17 cellular contexts compared by ENCODE assay signal in genomic region chr9:136584401-136585328, GRCh38. TPM values are rescaled to one million over a fixed set of nuclear protein-coding genes. Genes with fewer than 3 reads are reported as not detected.
DNase-seq lines count a peak whose midpoint lies in the region; ATAC-seq and TF ChIP-seq lines count a peak whose summit lies in the region.
"Had no signal": no experiment of that assay in that cellular context is flagged by ENCODE, and none has a peak within 500 bp of the region (broad histone marks: within the 10 kb centered on the region; RNA-seq: fewer than 3 reads in every experiment).

No MANE protein-coding gene starts in this region.

- peak overlapping the region in 9 of 12 donors; percentile 1 to 81 (median 57) for H3K27ac ChIP-seq in heart left ventricle
- H3K27ac ChIP-seq: colonic mucosa, thyroid gland had no signal

- no peaks in the 10 kb centered on the region for H3K36me3 Mint-ChIP-seq in nephron (ENCODE audit: low read depth)

- H3K27me3 Mint-ChIP-seq in nephron (ENCODE audit: low read depth), result peaks cover 3% of the 10 kb centered on the region
- H3K27me3 Mint-ChIP-seq: activated T-helper 17 cell treated with anti-CD3 and anti-CD28 coated beads, Interleukin-2, amount 50 U/mL, for 72 hours had no signal

- peak overlapping the region in 2 of 3 experiments; percentile 43 to 48 for H3K27ac Mint-ChIP-seq in nephron
- H3K27ac Mint-ChIP-seq: activated T-helper 17 cell treated with anti-CD3 and anti-CD28 coated beads, Interleukin-2, amount 50 U/mL, for 72 hours; GM23338; T-helper 1 cell treated with Interleukin-12 subunit alpha and Interleukin-12 subunit beta and Interleukin-4 antibody, amounts not matched to agents 30 μg/mL and 1 μg/mL, for 36 hours had no signal

- TF ChIP-seq POLR2A in NB4 (IDR thresholded peaks at IDR 0.05; ENCODE audit: extremely low read depth, insufficient read length), result no peak
- TF ChIP-seq POLR2A in heart left ventricle (IDR thresholded peaks at IDR 0.05), result no peak

- TF ChIP-seq CTCF in NB4 (IDR thresholded peaks at IDR 0.05; ENCODE audit: low read depth, low read length) (no peak), heart left ventricle (IDR thresholded peaks at IDR 0.05) (no peak), nephron (IDR thresholded peaks at IDR 0.05; ENCODE audit: unreplicated experiment in 3 of 3) (no peak), omental fat pad (IDR thresholded peaks at IDR 0.05) (no peak)

- 52 to 62% (median 58%) methylated on average over 30 to 33 of the region's 33 CpGs for WGBS in heart left ventricle, 4 donors

- no peaks in the 10 kb centered on the region for H3K9me3 Mint-ChIP-seq in nephron
- H3K9me3 Mint-ChIP-seq: activated T-helper 17 cell treated with anti-CD3 and anti-CD28 coated beads, Interleukin-2, amount 50 U/mL, for 72 hours; GM23338; T-helper 1 cell treated with Interleukin-12 subunit alpha and Interleukin-12 subunit beta and Interleukin-4 antibody, amounts not matched to agents 30 μg/mL and 1 μg/mL, for 36 hours had no signal

- peaks cover 5 to 62% (median 45%) of the 10 kb centered on the region in 12 donors for H3K4me1 ChIP-seq in heart left ventricle

- H3K4me3 Mint-ChIP-seq in nephron, result no peak overlapping the region
- H3K4me3 Mint-ChIP-seq: activated T-helper 17 cell treated with anti-CD3 and anti-CD28 coated beads, Interleukin-2, amount 50 U/mL, for 72 hours; GM23338; T-helper 1 cell treated with Interleukin-12 subunit alpha and Interleukin-12 subunit beta and Interleukin-4 antibody, amounts not matched to agents 30 μg/mL and 1 μg/mL, for 36 hours had no signal

- peaks cover 29% of the 10 kb centered on the region for H3K4me1 Mint-ChIP-seq in nephron
- H3K4me1 Mint-ChIP-seq: activated T-helper 17 cell treated with anti-CD3 and anti-CD28 coated beads, Interleukin-2, amount 50 U/mL, for 72 hours had no signal

- no peaks in the 10 kb centered on the region for H3K9me3 ChIP-seq in heart left ventricle
- H3K9me3 ChIP-seq: colonic mucosa, thyroid gland had no signal

- H3K36me3 ChIP-seq in heart left ventricle, result no peaks in the 10 kb centered on the region
- H3K36me3 ChIP-seq: colonic mucosa, thyroid gland had no signal

- peak in 3 of 4 donors; percentile 17 to 41 (median 19) for ATAC-seq in heart left ventricle
- ATAC-seq in HG02885 (IDR thresholded peaks at IDR 0.05; ENCODE audit: poor library complexity, unreplicated experiment), result no peak
- no peak for ATAC-seq in omental fat pad (ENCODE audit: low FRiP score)
- ATAC-seq: activated T-helper 17 cell treated with anti-CD3 and anti-CD28 coated beads, Interleukin-2, amount 50 U/mL, for 72 hours; GM23338 had no signal

- intact Hi-C loops in heart left ventricle (cut with DNase I), result loop anchor here in 1 of 10 donors (5.0 kb wide), 1 partner anchor 42 kb away; no protein-coding TSS in a partner anchor

- no peak overlapping the region for H3K4me3 ChIP-seq in NB4 (ENCODE audit: low read depth, low read length)
- no peak overlapping the region for H3K4me3 ChIP-seq in heart left ventricle
- H3K4me3 ChIP-seq: colonic mucosa, GM23338, thyroid gland had no signal

- H3K27me3 ChIP-seq in heart left ventricle, result no peaks in the 10 kb centered on the region
- H3K27me3 ChIP-seq: colonic mucosa, thyroid gland had no signal

- DNase-seq in A172 (ENCODE audit: low spot score) (peak; percentile 53), NB4 (ENCODE audit: low read depth) (peak; percentile 44), heart left ventricle (peak in 3 of 5 donors; percentile 56 to 71 (median 67)), NCI-H1417 treated with DMSO at 0.1 percent for 48 hours (lab: John Stamatoyannopoulos, UW) (no peak), omental fat pad (ENCODE audit: low spot score) (no peak)
- DNase-seq in stimulated activated CD4-positive, alpha-beta T cell treated with anti-CD3 and anti-CD28 coated beads, Interleukin-4, amount 100 ng/mL, for 1 hour, result no peak
- DNase-seq: activated CD4-positive, CD25-positive, alpha-beta regulatory T cell; colonic mucosa; EL; NCI-H2227 treated with DMSO at 0.1 percent for 48 hours; NK-92 treated with Interleukin-12 subunit alpha and Interleukin-12 subunit beta, amount 100 ng/mL, for 24 hours had no signal

RNA-seq across cellular contexts. Expression of gene NOTCH1, which starts 38.8 kb away (rescaled TPM):
- 22.2 and 23.3 TPM in 2 replicates for total RNA-seq in A172 (2014; rRNA removed; shearing (Covaris generic))
- total RNA-seq in heart left ventricle, result 10 to 100 TPM; 12.1 to 47.3 (median 22.1) TPM
- 10 to 100 TPM in 1 of 2 donors, 1 to 10 TPM in 1; 8.0 to 12.1 TPM for polyA plus RNA-seq in heart left ventricle
- total RNA-seq in omental fat pad, result 10 to 100 TPM; 10.4 to 61.8 (median 55.1) TPM

Comparison
In these comparisons a context has a peak if more than half of its experiments do, and no peak if none do; other contexts are left out.
1. DNase-seq: peak in A172 (single experiment), NB4 (single experiment) and heart left ventricle (3 of 5); none in NCI-H1417 treated with DMSO at 0.1 percent for 48 hours (single experiment), omental fat pad (single experiment) and stimulated activated CD4-positive, alpha-beta T cell treated with anti-CD3 and anti-CD28 coated beads, Interleukin-4, amount 100 ng/mL, for 1 hour (single experiment).
2. ATAC-seq: peak in heart left ventricle (3 of 4); none in HG02885 (single experiment) and omental fat pad (single experiment).